1 cellular context compared by ENCODE assay signal in the genomic region with DNA sequence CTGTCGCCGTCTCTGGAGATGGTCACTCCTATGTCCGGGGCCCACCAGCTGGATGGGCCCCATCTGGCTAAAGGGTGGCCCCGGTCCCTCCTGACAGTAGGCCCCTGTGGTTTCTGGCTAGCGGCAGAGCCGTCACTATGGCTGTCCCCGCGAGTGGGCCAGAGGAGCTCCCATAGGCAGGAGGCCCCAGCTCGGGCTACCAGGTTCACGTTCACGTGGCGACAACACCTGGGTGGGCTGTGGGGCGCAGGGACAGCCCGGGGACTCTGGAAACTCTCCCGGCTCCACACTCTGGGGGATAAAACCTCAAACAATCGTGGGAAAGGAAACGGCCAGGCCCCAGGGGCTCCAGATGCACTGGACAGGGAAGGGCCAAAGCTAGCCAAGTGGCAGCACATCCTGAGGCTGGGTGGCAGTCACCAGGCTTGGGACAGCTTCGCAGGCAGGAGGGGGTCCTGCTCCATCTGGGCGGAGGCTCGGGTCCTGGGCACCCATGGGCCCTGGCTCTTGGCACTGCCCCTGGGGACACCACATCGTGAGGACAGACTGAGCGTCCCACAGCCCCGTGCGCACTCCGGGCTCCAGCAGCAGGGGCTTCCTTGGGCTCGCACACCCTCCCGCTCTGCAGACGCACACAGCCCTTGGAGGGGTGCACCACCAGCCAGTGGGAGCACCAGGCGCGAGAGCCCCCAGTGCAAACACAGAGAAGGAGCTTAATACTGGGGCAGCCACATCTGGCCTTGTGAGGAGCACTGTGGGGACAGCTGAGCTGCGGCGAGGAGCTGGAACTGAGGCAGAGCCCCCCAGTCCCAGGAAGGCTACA.
TF ChIP-seq lines count a peak whose summit lies in the region.

No MANE protein-coding gene starts in this region.

TF ChIP-seq in IMR-90, 13 proteins besides CTCF, POLR2A, EP300 and RAD21 (continued from another document):
- TF ChIP-seq CHD1 (IDR thresholded peaks at IDR 0.05; ENCODE audit: low read depth, low read length): no peak
- no peak for TF ChIP-seq CEBPB (IDR thresholded peaks at IDR 0.05; ENCODE audit: low read depth, low read length)
- no peak for TF ChIP-seq NFE2L2 (IDR thresholded peaks at IDR 0.05; ENCODE audit: low read depth, low read length)
- TF ChIP-seq MXI1 (IDR thresholded peaks at IDR 0.05; ENCODE audit: borderline replicate concordance, low read depth, low read length): no peak
- no peak for TF ChIP-seq SMC3 (IDR thresholded peaks at IDR 0.05; ENCODE audit: low read depth, low read length)
TF ChIP-seq in IMR-90: peak in this region for 0.
